8 cellular contexts compared by ENCODE assay signal in the genomic region with DNA sequence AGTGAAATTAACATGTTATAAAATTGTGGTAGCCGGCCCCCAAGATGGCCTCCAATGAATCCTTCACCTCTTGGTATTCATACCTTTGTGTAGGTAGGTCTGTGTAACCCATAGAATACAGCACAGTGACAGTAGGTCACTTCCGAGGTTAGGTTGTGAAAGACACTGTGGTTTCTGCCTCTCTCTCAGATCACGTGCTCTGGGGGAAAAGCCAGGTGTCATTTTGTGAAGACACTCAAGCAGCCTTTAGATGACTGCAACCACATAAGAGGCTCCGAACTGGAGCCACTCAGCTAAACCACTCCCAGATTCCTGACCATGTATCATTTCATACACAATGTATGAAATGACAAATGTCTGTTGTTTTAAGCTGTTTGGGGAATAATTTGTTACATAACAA. TPM values are rescaled to one million over a fixed set of nuclear protein-coding genes. Genes with fewer than 3 reads are reported as not detected.
DNase-seq lines count a peak whose midpoint lies in the region; ATAC-seq, FAIRE-seq and TF ChIP-seq lines count a peak whose summit lies in the region.

No MANE protein-coding gene starts in this region.

- no peaks in the 10 kb centered on the region for H3K9me3 ChIP-seq in CD8-positive, alpha-beta memory T cell (ENCODE audit: low read length)
- H3K9me3 ChIP-seq in small intestine (ENCODE audit: control insufficient read depth, low read depth) (no peaks in the 10 kb centered on the region), vagina (no peaks in the 10 kb centered on the region), aorta (ENCODE audit: control insufficient read depth, low read length) (no peaks in the 10 kb centered on the region)

- intact Hi-C loops in vagina (cut with DNase I) = no loop called here
- intact Hi-C loops in aorta (cut with DNase I) = no loop called here

- peak overlapping the region; percentile 71 to 87 (median 83) for H3K27ac Mint-ChIP-seq in CD8-positive, alpha-beta memory T cell

- 60 to 81% (median 67%) methylated on average over 4 of the region's 4 CpGs for WGBS in small intestine, 3 donors
- WGBS in aorta, 2 donors = 88 to 90% methylated on average over 4 of the region's 4 CpGs

- peak; percentile 46 to 84 (median 74) for DNase-seq in CD8-positive, alpha-beta memory T cell
- peak; percentile 79 for DNase-seq in Jurkat, Clone E6-1 (ENCODE audit: low read depth, low spot score)
- DNase-seq in activated CD8-positive, alpha-beta memory T cell treated with anti-CD3 and anti-CD28 coated beads for 48 hours (ENCODE audit: low read depth in 2 of 3, low spot score in 2 of 3) = peak in 2 of 3 experiments; percentile 11 to 17
- DNase-seq in small intestine (peak; percentile 63), vagina (ENCODE audit: extremely low spot score in 2 of 2) (no peak), aorta (no peak), EL (no peak)

- no peaks in the 10 kb centered on the region for H3K9me3 Mint-ChIP-seq in CD8-positive, alpha-beta memory T cell

- no peaks in the 10 kb centered on the region for H3K27me3 ChIP-seq in CD8-positive, alpha-beta memory T cell (ENCODE audit: insufficient read depth, low read length, poor library complexity, severe bottlenecking)
- H3K27me3 ChIP-seq in small intestine (ENCODE audit: control insufficient read depth in 2 of 2, insufficient read depth in 2 of 2, low read length in 2 of 2) = no peaks in the 10 kb centered on the region
- no peaks in the 10 kb centered on the region for H3K27me3 ChIP-seq in vagina
- H3K27me3 ChIP-seq in aorta (ENCODE audit: control insufficient read depth in 1 of 2, insufficient read depth in 2 of 2, low read length in 1 of 2) = no peaks in the 10 kb centered on the region

- H3K36me3 ChIP-seq in CD8-positive, alpha-beta memory T cell (ENCODE audit: insufficient read depth, low read length) = no peaks in the 10 kb centered on the region
- H3K36me3 ChIP-seq in small intestine (ENCODE audit: control insufficient read depth in 2 of 2, insufficient read depth in 2 of 2, low read length in 2 of 2) (no peaks in the 10 kb centered on the region), vagina (no peaks in the 10 kb centered on the region), aorta (ENCODE audit: control insufficient read depth in 1 of 2, insufficient read depth in 2 of 2, low read length in 1 of 2) (no peaks in the 10 kb centered on the region)

- POLR2A ChIA-PET in CD8-positive, alpha-beta memory T cell (lab: Charles Lee) = interaction anchor here (0.7 to 2.0 kb wide), 4 partner anchors 10 to 256 kb away, joined by 3 to 16 read pairs (median 3); partner anchors contain the start of gene USPL1

- peaks cover 18% of the 10 kb centered on the region for H3K4me1 ChIP-seq in CD8-positive, alpha-beta memory T cell (ENCODE audit: insufficient read depth, low read length)
- H3K4me1 ChIP-seq in small intestine (ENCODE audit: control insufficient read depth in 2 of 2, insufficient read depth in 1 of 2, low read depth in 1 of 2, low read length in 1 of 2) = peaks cover 0 to 3% of the 10 kb centered on the region in 2 donors
- peaks cover 18% of the 10 kb centered on the region for H3K4me1 ChIP-seq in vagina
- peaks cover 0 to 2% of the 10 kb centered on the region in 2 donors for H3K4me1 ChIP-seq in aorta (ENCODE audit: control insufficient read depth in 1 of 2, insufficient read depth in 2 of 2, low read length in 2 of 2)

- peaks cover 0 to 4% (median 0%) of the 10 kb centered on the region in 3 donors for H3K36me3 Mint-ChIP-seq in CD8-positive, alpha-beta memory T cell

- TF ChIP-seq POLR2A in vagina (IDR thresholded peaks at IDR 0.05) = no peak

- TF ChIP-seq CTCF in vagina (IDR thresholded peaks at IDR 0.05) = no peak

- FAIRE-seq in small intestine (lab: Jason Lieb, UNC) = no peak

- peak overlapping the region in 6 of 7 donors; percentile 20 to 60 (median 38) for H3K4me3 Mint-ChIP-seq in CD8-positive, alpha-beta memory T cell

- CTCF ChIA-PET in CD8-positive, alpha-beta memory T cell (lab: Charles Lee) = interaction anchor here (0.9 to 1.6 kb wide), 4 partner anchors 11 to 476 kb away, joined by 3 to 5 read pairs (median 4); partner anchors contain the start of gene USPL1

- no peak overlapping the region for H3K4me3 ChIP-seq in CD8-positive, alpha-beta memory T cell (ENCODE audit: low read length)
- no peak overlapping the region for H3K4me3 ChIP-seq in Jurkat, Clone E6-1 (ENCODE audit: low read length)
- H3K4me3 ChIP-seq in small intestine (ENCODE audit: low read depth in 1 of 2, low read length in 2 of 2) (no peak overlapping the region), vagina (no peak overlapping the region), aorta (ENCODE audit: low read length in 2 of 2) (no peak overlapping the region)

- ATAC-seq in GM21381 (IDR thresholded peaks at IDR 0.05; ENCODE audit: unreplicated experiment) (peak; percentile 97), aorta (ENCODE audit: low FRiP score) (no peak)

- no peak overlapping the region for H3K27ac ChIP-seq in CD8-positive, alpha-beta memory T cell (ENCODE audit: low read depth, low read length)
- H3K27ac ChIP-seq in small intestine (ENCODE audit: low read depth in 1 of 2, low read length in 1 of 2) (no peak overlapping the region), vagina (no peak overlapping the region), aorta (ENCODE audit: low read depth in 1 of 2, low read length in 2 of 2) (no peak overlapping the region)

- no peaks in the 10 kb centered on the region for H3K27me3 Mint-ChIP-seq in CD8-positive, alpha-beta memory T cell

- peaks cover 18 to 33% (median 19%) of the 10 kb centered on the region in 3 donors for H3K4me1 Mint-ChIP-seq in CD8-positive, alpha-beta memory T cell

RNA-seq across cellular contexts. Expression of gene USPL1, which starts 9.8 kb away (rescaled TPM):
- 10 to 100 TPM; 15.4 to 15.6 TPM for total RNA-seq in CD8-positive, alpha-beta memory T cell
- polyA plus RNA-seq in CD8-positive, alpha-beta memory T cell = 16.8 TPM
- 15.6 TPM for polyA plus RNA-seq in Jurkat, Clone E6-1 (2012; ENCODE audit: insufficient read depth, insufficient read length)
- polyA plus RNA-seq in small intestine (1 to 10 TPM; 6.6 to 9.6 (median 7.0) TPM), aorta (1 to 10 TPM; 3.3 to 6.7 TPM)
- total RNA-seq in vagina (18.4 TPM), aorta (10 to 100 TPM; 15.6 to 18.8 TPM)

Comparison
In these comparisons a context has a peak if more than half of its experiments do, and no peak if none do; other contexts are left out.
1. DNase-seq: peak in CD8-positive, alpha-beta memory T cell (5 of 5), Jurkat, Clone E6-1 (single experiment), activated CD8-positive, alpha-beta memory T cell treated with anti-CD3 and anti-CD28 coated beads for 48 hours (2 of 3) and small intestine (single experiment); none in vagina (0 of 2), aorta (0 of 2) and EL (single experiment).